In the genomic region with DNA sequence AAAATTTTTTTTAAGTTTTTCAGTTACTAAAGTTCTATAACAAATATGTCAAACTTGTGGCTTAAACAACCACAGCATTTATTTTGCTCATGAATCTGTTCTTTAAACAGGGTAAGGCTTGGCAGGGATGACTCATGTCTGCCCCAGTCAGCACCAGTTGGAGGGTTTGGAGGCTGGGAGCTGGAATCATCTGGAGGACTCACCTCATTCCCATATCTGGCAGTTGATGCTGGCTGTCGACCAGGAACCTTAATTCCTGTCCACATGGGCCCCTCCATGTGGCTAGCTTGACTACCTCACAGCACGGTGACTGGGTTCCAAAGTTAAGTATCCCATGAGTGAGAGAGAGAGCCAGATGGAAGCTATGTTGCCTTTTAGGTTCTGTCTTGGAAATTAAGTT, we compare ENCODE assay signal across 13 cellular contexts. TPM values are rescaled to one million over a fixed set of nuclear protein-coding genes. Genes with fewer than 3 reads are reported as not detected.
DNase-seq lines count a peak whose midpoint lies in the region; ATAC-seq, FAIRE-seq and TF ChIP-seq lines count a peak whose summit lies in the region.
"Had no signal": no experiment of that assay in that cellular context is flagged by ENCODE, and none has a peak within 500 bp of the region (broad histone marks: within the 10 kb centered on the region; RNA-seq: fewer than 3 reads in every experiment).

No MANE protein-coding gene starts in this region.

- DNase-seq in AG08395 (ENCODE audit: low spot score) (peak; percentile 72), HTR-8/SVneo (ENCODE audit: insufficient read length, low spot score) (peak; percentile 54), MCF 10A (ENCODE audit: unreplicated experiment) (peak; percentile 97), left lung (peak in 1 of 2 donors; percentile 46), COLO668 (lab: John Stamatoyannopoulos, UW; ENCODE audit: unreplicated experiment) (no peak)
- DNase-seq in naive thymus-derived CD4-positive, alpha-beta T cell = no peak
- DNase-seq in activated naive CD8-positive, alpha-beta T cell treated with anti-CD3 and anti-CD28 coated beads, Interleukin-2, amount 50 U/mL, for 24 hours = no peak
- DNase-seq: activated CD4-positive, CD25-positive, alpha-beta regulatory T cell had no signal

- H3K4me3 ChIP-seq in left lung = no peak overlapping the region
- H3K4me3 ChIP-seq in naive thymus-derived CD4-positive, alpha-beta T cell (ENCODE audit: low read length) = no peak overlapping the region
- H3K4me3 ChIP-seq: BLaER1, coronary artery, right lobe of liver, vagina had no signal

- POLR2A ChIA-PET in MCF 10A (lab: Yijun Ruan, JAX) = interaction anchor here (0.7 to 7.0 kb wide), 10 partner anchors 8 to 305 kb away, joined by 3 to 113 read pairs (median 4); a partner anchor contains a TSS
- POLR2A ChIA-PET in naive thymus-derived CD4-positive, alpha-beta T cell (lab: Charles Lee) = no interaction called here

- H3K4me3 Mint-ChIP-seq in MCF 10A (ENCODE audit: unreplicated experiment) = no peak overlapping the region
- no peak overlapping the region for H3K4me3 Mint-ChIP-seq in naive thymus-derived CD4-positive, alpha-beta T cell
- H3K4me3 Mint-ChIP-seq in activated naive CD8-positive, alpha-beta T cell treated with anti-CD3 and anti-CD28 coated beads, Interleukin-2, amount 50 U/mL, for 24 hours = no peak overlapping the region

- no peaks in the 10 kb centered on the region for H3K36me3 Mint-ChIP-seq in MCF 10A (ENCODE audit: insufficient read depth, unreplicated experiment)
- no peaks in the 10 kb centered on the region for H3K36me3 Mint-ChIP-seq in naive thymus-derived CD4-positive, alpha-beta T cell
- H3K36me3 Mint-ChIP-seq in activated naive CD8-positive, alpha-beta T cell treated with anti-CD3 and anti-CD28 coated beads, Interleukin-2, amount 50 U/mL, for 24 hours (ENCODE audit: low read depth) = no peaks in the 10 kb centered on the region

- FAIRE-seq in HTR-8/SVneo (lab: Jason Lieb, UNC) = peak; percentile 36

- H3K4me1 Mint-ChIP-seq in MCF 10A (ENCODE audit: insufficient read depth, unreplicated experiment) = peaks cover 52% of the 10 kb centered on the region
- H3K4me1 Mint-ChIP-seq in naive thymus-derived CD4-positive, alpha-beta T cell = peaks cover 0 to 1% (median 0%) of the 10 kb centered on the region in 7 donors
- no peaks in the 10 kb centered on the region for H3K4me1 Mint-ChIP-seq in activated naive CD8-positive, alpha-beta T cell treated with anti-CD3 and anti-CD28 coated beads, Interleukin-2, amount 50 U/mL, for 24 hours

- no peaks in the 10 kb centered on the region for H3K9me3 ChIP-seq in left lung
- no peaks in the 10 kb centered on the region for H3K9me3 ChIP-seq in naive thymus-derived CD4-positive, alpha-beta T cell (ENCODE audit: control insufficient read depth in 2 of 3, low read length in 3 of 3)
- H3K9me3 ChIP-seq: BLaER1, right lobe of liver, vagina had no signal

- peak; percentile 72 for ATAC-seq in left lung
- no peak for ATAC-seq in HG03039 (IDR thresholded peaks at IDR 0.05; ENCODE audit: unreplicated experiment)
- ATAC-seq in naive thymus-derived CD4-positive, alpha-beta T cell = no peak
- no peak for ATAC-seq in activated naive CD8-positive, alpha-beta T cell treated with anti-CD3 and anti-CD28 coated beads, Interleukin-2, amount 50 U/mL, for 24 hours

- no TSS peak for BruUV-seq in MCF 10A (replicated peaks; lab: Mats Ljungman, UMichigan)

- no peaks in the 10 kb centered on the region for H3K27me3 ChIP-seq in left lung
- no peaks in the 10 kb centered on the region for H3K27me3 ChIP-seq in naive thymus-derived CD4-positive, alpha-beta T cell (ENCODE audit: control insufficient read depth in 2 of 2, insufficient read depth in 2 of 2, low read length in 2 of 2)
- H3K27me3 ChIP-seq: BLaER1, right lobe of liver, vagina had no signal

- no peaks in the 10 kb centered on the region for H3K4me1 ChIP-seq in left lung
- H3K4me1 ChIP-seq in naive thymus-derived CD4-positive, alpha-beta T cell (ENCODE audit: control insufficient read depth in 2 of 2, insufficient read depth in 2 of 2, low read length in 2 of 2) = no peaks in the 10 kb centered on the region

- CTCF ChIA-PET in MCF 10A (lab: Yijun Ruan, JAX) = interaction anchor here (0.7 to 2.8 kb wide), 5 partner anchors 25 to 320 kb away, joined by 4 to 30 read pairs (median 6); a partner anchor contains a TSS
- CTCF ChIA-PET in naive thymus-derived CD4-positive, alpha-beta T cell (lab: Charles Lee) = no interaction called here

- H3K9me3 Mint-ChIP-seq in MCF 10A (ENCODE audit: unreplicated experiment) = no peaks in the 10 kb centered on the region
- H3K9me3 Mint-ChIP-seq in naive thymus-derived CD4-positive, alpha-beta T cell = no peaks in the 10 kb centered on the region
- H3K9me3 Mint-ChIP-seq in activated naive CD8-positive, alpha-beta T cell treated with anti-CD3 and anti-CD28 coated beads, Interleukin-2, amount 50 U/mL, for 24 hours = no peaks in the 10 kb centered on the region

- TF ChIP-seq CTCF in MCF 10A (IDR thresholded peaks at IDR 0.05; ENCODE audit: unreplicated experiment) (no peak), left lung (IDR thresholded peaks at IDR 0.05) (no peak)

- intact Hi-C loops in MCF 10A (cut with micrococcal nuclease) = no loop called here
- intact Hi-C loops in left lung (cut with DNase I) = no loop called here
- intact Hi-C loops in naive thymus-derived CD4-positive, alpha-beta T cell (cut with micrococcal nuclease) = no loop called here

- no peaks in the 10 kb centered on the region for H3K27me3 Mint-ChIP-seq in MCF 10A (ENCODE audit: insufficient read depth, unreplicated experiment)
- peaks cover 0 to 4% (median 0%) of the 10 kb centered on the region in 5 donors for H3K27me3 Mint-ChIP-seq in naive thymus-derived CD4-positive, alpha-beta T cell
- peaks cover 3% of the 10 kb centered on the region for H3K27me3 Mint-ChIP-seq in activated naive CD8-positive, alpha-beta T cell treated with anti-CD3 and anti-CD28 coated beads, Interleukin-2, amount 50 U/mL, for 24 hours

- peak overlapping the region; percentile 84 for H3K27ac Mint-ChIP-seq in MCF 10A (ENCODE audit: low read depth, unreplicated experiment)
- H3K27ac Mint-ChIP-seq in naive thymus-derived CD4-positive, alpha-beta T cell = no peak overlapping the region
- H3K27ac Mint-ChIP-seq in activated naive CD8-positive, alpha-beta T cell treated with anti-CD3 and anti-CD28 coated beads, Interleukin-2, amount 50 U/mL, for 24 hours = no peak overlapping the region

- H3K27ac ChIP-seq in left lung = no peak overlapping the region
- no peak overlapping the region for H3K27ac ChIP-seq in naive thymus-derived CD4-positive, alpha-beta T cell (ENCODE audit: low read depth, low read length)
- H3K27ac ChIP-seq: BLaER1, coronary artery, right lobe of liver, vagina had no signal

- H3K36me3 ChIP-seq in left lung = no peaks in the 10 kb centered on the region
- H3K36me3 ChIP-seq in naive thymus-derived CD4-positive, alpha-beta T cell (ENCODE audit: control insufficient read depth in 2 of 3, insufficient read depth in 3 of 3, low read length in 3 of 3) = no peaks in the 10 kb centered on the region
- H3K36me3 ChIP-seq: BLaER1, right lobe of liver, vagina had no signal

RNA-seq across cellular contexts. Expression of a gene that starts 13.8 kb away (rescaled TPM):
- 1.6 and 2.2 TPM in 2 replicates for total RNA-seq in MCF 10A (2022)
- total RNA-seq in left lung = 1 to 10 TPM; 5.3 to 6.4 TPM
- 10 to 100 TPM; 13.9 to 23.2 (median 17.3) TPM for total RNA-seq in naive thymus-derived CD4-positive, alpha-beta T cell
- 10 to 100 TPM in 1 of 2 donors, 1 to 10 TPM in 1; 9.8 to 19.0 TPM for polyA plus RNA-seq in naive thymus-derived CD4-positive, alpha-beta T cell

RNA-seq across cellular contexts. Expression of a gene that starts 57.7 kb away (rescaled TPM):
- total RNA-seq in MCF 10A (2022) (18.4 and 19.5 TPM in 2 replicates), left lung (10 to 100 TPM; 13.2 to 13.8 TPM)
- total RNA-seq in naive thymus-derived CD4-positive, alpha-beta T cell = 10 to 100 TPM in 4 of 5 experiments, 1 to 10 TPM in 1; 8.5 to 19.5 (median 12.7) TPM
- 10 to 100 TPM; 21.2 to 21.8 TPM for polyA plus RNA-seq in naive thymus-derived CD4-positive, alpha-beta T cell

Comparison
In these comparisons a context has a peak if more than half of its experiments do, and no peak if none do; other contexts are left out.
1. DNase-seq: peak in AG08395 (single experiment), HTR-8/SVneo (single experiment) and MCF 10A (single experiment); none in COLO668 (single experiment), naive thymus-derived CD4-positive, alpha-beta T cell (0 of 9) and activated naive CD8-positive, alpha-beta T cell treated with anti-CD3 and anti-CD28 coated beads, Interleukin-2, amount 50 U/mL, for 24 hours (single experiment).